ENCODE assay signal across 18 cellular contexts in the genomic region with DNA sequence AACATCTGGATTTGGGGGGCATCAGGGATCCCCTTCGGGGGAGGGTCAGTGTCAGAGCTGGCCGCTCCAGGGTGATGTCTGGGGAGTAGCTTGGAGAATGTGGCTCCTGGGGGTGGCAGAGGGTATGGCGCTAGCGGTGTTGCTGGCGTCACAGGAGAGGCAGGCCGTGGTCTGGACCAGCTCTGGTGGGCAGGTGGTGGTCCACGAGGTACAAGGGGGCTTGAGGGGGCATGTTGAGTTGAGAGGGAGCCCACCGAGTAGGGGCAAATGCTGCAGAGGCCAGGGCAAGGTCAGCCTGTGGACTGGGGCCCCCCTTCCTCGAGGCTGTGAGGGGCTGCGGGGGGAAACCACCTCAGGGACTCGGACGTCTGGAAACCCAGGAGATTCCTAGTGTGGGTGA.
"Had no signal": no experiment of that assay in that cellular context is flagged by ENCODE, and none has a peak within 500 bp of the region (broad histone marks: within the 10 kb centered on the region; RNA-seq: fewer than 3 reads in every experiment).

No MANE protein-coding gene starts in this region.

- H3K4me3 ChIP-seq: colonic mucosa, heart left ventricle, sigmoid colon, thyroid gland had no signal

- H3K4me1 ChIP-seq: colonic mucosa, sigmoid colon had no signal

- H3K27ac Mint-ChIP-seq: type B pancreatic cell had no signal

- H3K9me3 Mint-ChIP-seq: naive B cell, nephron, type B pancreatic cell had no signal

- H3K27me3 ChIP-seq: colonic mucosa, heart left ventricle, neutrophil, sigmoid colon, suprapubic skin, thyroid gland had no signal

- H3K4me3 Mint-ChIP-seq: naive B cell, nephron, type B pancreatic cell had no signal

- H3K27me3 Mint-ChIP-seq: naive B cell, type B pancreatic cell had no signal

- ATAC-seq: heart left ventricle had no signal

- H3K9me3 ChIP-seq: colonic mucosa, heart left ventricle, neutrophil, sigmoid colon, suprapubic skin, thyroid gland had no signal

- FAIRE-seq: endothelial cell of umbilical vein, frontal cortex had no signal

- DNase-seq: colonic mucosa; dermis blood vessel endothelial cell; hippocampal formation; kidney glomerular epithelial cell; mesendoderm; naive B cell; sigmoid colon; stimulated activated CD4-positive, alpha-beta T cell treated with anti-CD3 and anti-CD28 coated beads, Interleukin-2, amount 100 ng/mL, for 24 hours; stimulated activated CD4-positive, alpha-beta T cell treated with anti-CD3 and anti-CD28 coated beads, Interleukin-4, amount 100 ng/mL, for 4 hours; stimulated activated naive CD4-positive, alpha-beta T cell; thyroid gland had no signal

- H3K4me1 Mint-ChIP-seq: nephron had no signal

- H3K36me3 Mint-ChIP-seq: naive B cell, type B pancreatic cell had no signal

- H3K36me3 ChIP-seq: colonic mucosa, thyroid gland had no signal

- H3K27ac ChIP-seq: colonic mucosa, heart left ventricle, neutrophil, sigmoid colon, thyroid gland had no signal
